In genomic region chr3:4493931-4494806, GRCh38 we compare ENCODE assay signal across 8 cellular contexts. TPM values are rescaled to one million over a fixed set of nuclear protein-coding genes. Genes with fewer than 3 reads are reported as not detected.
DNase-seq lines count a peak whose midpoint lies in the region; ATAC-seq and TF ChIP-seq lines count a peak whose summit lies in the region.

No MANE protein-coding gene starts in this region.

- TF ChIP-seq CTCF in type B pancreatic cell (conservative IDR thresholded peaks at IDR 0.05), result no peak

- peaks cover 15% of the 10 kb centered on the region for H3K36me3 Mint-ChIP-seq in dendritic cell treated with granulocyte-macrophage colony-stimulating factor and Interleukin-4, amounts not matched to agents 40 ng/mL and 50 ng/mL, for 4 days (ENCODE audit: low read depth)
- H3K36me3 Mint-ChIP-seq in type B pancreatic cell, result peaks cover 4% of the 10 kb centered on the region

- peak overlapping the region; percentile 87 for H3K27ac Mint-ChIP-seq in dendritic cell treated with granulocyte-macrophage colony-stimulating factor and Interleukin-4, amounts not matched to agents 40 ng/mL and 50 ng/mL, for 4 days
- H3K27ac Mint-ChIP-seq in type B pancreatic cell, result peak overlapping the region; percentile 69

- peaks cover 4% of the 10 kb centered on the region for H3K27me3 Mint-ChIP-seq in dendritic cell treated with granulocyte-macrophage colony-stimulating factor and Interleukin-4, amounts not matched to agents 40 ng/mL and 50 ng/mL, for 4 days
- peaks cover 22% of the 10 kb centered on the region for H3K27me3 Mint-ChIP-seq in type B pancreatic cell

- H3K4me3 Mint-ChIP-seq in dendritic cell treated with granulocyte-macrophage colony-stimulating factor and Interleukin-4, amounts not matched to agents 40 ng/mL and 50 ng/mL, for 4 days, result peak overlapping the region; percentile 87
- H3K4me3 Mint-ChIP-seq in type B pancreatic cell, result peak overlapping the region; percentile 96

- H3K9me3 Mint-ChIP-seq in dendritic cell treated with granulocyte-macrophage colony-stimulating factor and Interleukin-4, amounts not matched to agents 40 ng/mL and 50 ng/mL, for 4 days, result no peaks in the 10 kb centered on the region
- H3K9me3 Mint-ChIP-seq in type B pancreatic cell, result no peaks in the 10 kb centered on the region

- peaks cover 49% of the 10 kb centered on the region for H3K4me1 Mint-ChIP-seq in dendritic cell treated with granulocyte-macrophage colony-stimulating factor and Interleukin-4, amounts not matched to agents 40 ng/mL and 50 ng/mL, for 4 days (ENCODE audit: low read depth)
- H3K4me1 Mint-ChIP-seq in type B pancreatic cell (ENCODE audit: unreplicated experiment), result peaks cover 31% of the 10 kb centered on the region

- no peak for ATAC-seq in GM18873 (IDR thresholded peaks at IDR 0.05; ENCODE audit: low FRiP score, unreplicated experiment)
- no peak for ATAC-seq in HG02885 (IDR thresholded peaks at IDR 0.05; ENCODE audit: poor library complexity, unreplicated experiment)

- DNase-seq in activated CD4-positive, CD25-positive, alpha-beta regulatory T cell treated with anti-CD3 and anti-CD28 coated beads, Interleukin-2, amount 50 U/mL, for 72 hours, result peak; percentile 37
- no peak for DNase-seq in activated CD4-positive, CD25-positive, alpha-beta regulatory T cell (lab: John Stamatoyannopoulos, UW)
- DNase-seq in SK-N-DZ (ENCODE audit: low spot score), result peak; percentile 54
- peak; percentile 38 for DNase-seq in medulla oblongata (ENCODE audit: extremely low spot score)
- DNase-seq in type B pancreatic cell (ENCODE audit: extremely low spot score, unreplicated experiment), result no peak

- intact Hi-C loops in dendritic cell treated with granulocyte-macrophage colony-stimulating factor and Interleukin-4, amounts not matched to agents 40 ng/mL and 50 ng/mL, for 4 days (cut with micrococcal nuclease), result loop anchor here (2.0 to 5.0 kb wide), 4 partner anchors 15 to 693 kb away; partner anchors contain the start of gene EDEM1

RNA-seq across cellular contexts. Expression of gene ITPR1, which starts 1.0 kb away (rescaled TPM):
- 12.7 and 22.0 TPM in 2 replicates for polyA plus RNA-seq in SK-N-DZ (2014; cell fraction: cytosol; rRNA removed)
- 34.3 and 39.4 TPM in 2 replicates for polyA plus RNA-seq in SK-N-DZ (2014; cell fraction: nucleus; rRNA removed)
- total RNA-seq in type B pancreatic cell (ENCODE audit: low replicate concordance), result 22.0 and 45.9 TPM in 2 replicates

RNA-seq across cellular contexts. Expression of gene SUMF1, which starts 27.1 kb away (rescaled TPM):
- 25.8 and 27.2 TPM in 2 replicates for polyA plus RNA-seq in SK-N-DZ (2014; cell fraction: cytosol; rRNA removed)
- 12.5 and 13.7 TPM in 2 replicates for polyA plus RNA-seq in SK-N-DZ (2014; cell fraction: nucleus; rRNA removed)
- 27.9 and 49.6 TPM in 2 replicates for total RNA-seq in type B pancreatic cell (ENCODE audit: low replicate concordance)

Comparison
In these comparisons a context has a peak if more than half of its experiments do, and no peak if none do; other contexts are left out.
1. DNase-seq: peak in activated CD4-positive, CD25-positive, alpha-beta regulatory T cell treated with anti-CD3 and anti-CD28 coated beads, Interleukin-2, amount 50 U/mL, for 72 hours (single experiment), SK-N-DZ (single experiment) and medulla oblongata (single experiment); none in activated CD4-positive, CD25-positive, alpha-beta regulatory T cell (0 of 4) and type B pancreatic cell (single experiment).